16 cellular contexts compared by ENCODE assay signal in the genomic region with DNA sequence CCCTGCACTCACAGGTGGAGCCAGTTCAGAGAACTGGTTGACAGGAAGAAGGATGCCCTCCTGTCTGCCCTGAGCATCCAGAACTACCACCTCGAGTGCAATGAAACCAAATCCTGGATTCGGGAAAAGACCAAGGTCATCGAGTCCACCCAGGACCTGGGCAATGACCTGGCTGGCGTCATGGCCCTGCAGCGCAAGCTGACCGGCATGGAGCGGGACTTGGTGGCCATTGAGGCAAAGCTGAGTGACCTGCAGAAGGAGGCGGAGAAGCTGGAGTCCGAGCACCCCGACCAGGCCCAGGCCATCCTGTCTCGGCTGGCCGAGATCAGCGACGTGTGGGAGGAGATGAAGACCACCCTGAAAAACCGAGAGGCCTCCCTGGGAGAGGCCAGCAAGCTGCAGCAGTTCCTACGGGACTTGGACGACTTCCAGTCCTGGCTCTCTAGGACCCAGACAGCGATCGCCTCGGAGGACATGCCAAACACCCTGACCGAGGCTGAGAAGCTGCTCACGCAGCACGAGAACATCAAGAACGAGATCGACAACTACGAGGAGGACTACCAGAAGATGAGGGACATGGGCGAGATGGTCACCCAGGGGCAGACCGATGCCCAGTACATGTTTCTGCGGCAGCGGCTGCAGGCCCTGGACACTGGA.
A peak's percentile ranks its signal among the peaks of the same experiment; 100 is the strongest.
DNase-seq lines count a peak whose midpoint lies in the region; ATAC-seq and TF ChIP-seq lines count a peak whose summit lies in the region.
"Had no signal": no experiment of that assay in that cellular context is flagged by ENCODE, and none has a peak within 500 bp of the region (broad histone marks: within the 10 kb centered on the region; RNA-seq: fewer than 3 reads in every experiment).

No MANE protein-coding gene starts in this region.

- TF ChIP-seq CTCF in Caco-2 (IDR thresholded peaks at IDR 0.05; ENCODE audit: insufficient read depth in 1 of 2, low read depth in 1 of 2, low read length in 1 of 2, severe bottlenecking in 1 of 2, unreplicated experiment in 1 of 2) (no peak), psoas muscle (IDR thresholded peaks at IDR 0.05) (no peak)

- peaks cover 98% of the 10 kb centered on the region for H3K36me3 Mint-ChIP-seq in Caco-2 (ENCODE audit: insufficient read depth, unreplicated experiment)
- H3K36me3 Mint-ChIP-seq in activated T-helper 2 cell treated with anti-CD3 and anti-CD28 coated beads, Interferon-gamma antibody, Interleukin-2, Interleukin-4, amounts not matched to agents 10 μg/mL and 5 μg/mL and 100 μg/mL, durations not matched to agents 14 hours and 24 hours and 36 hours (ENCODE audit: low read depth) = peaks cover 84% of the 10 kb centered on the region
- peaks cover 83% of the 10 kb centered on the region for H3K36me3 Mint-ChIP-seq in activated CD4-positive, alpha-beta memory T cell treated with anti-CD3 and anti-CD28 coated beads, Interleukin-2, amount 10 ng/mL, durations not matched to agents 7 days and 5 days (ENCODE audit: low read depth)

- H3K36me3 ChIP-seq in Caco-2 (ENCODE audit: control insufficient read depth, insufficient read depth, low read length) (peaks cover 26% of the 10 kb centered on the region), psoas muscle (ENCODE audit: insufficient read depth in 1 of 2, low read depth in 1 of 2) (peaks cover 0 to 91% of the 10 kb centered on the region in 2 donors)

- no peaks in the 10 kb centered on the region for H3K9me3 Mint-ChIP-seq in Caco-2 (ENCODE audit: unreplicated experiment)
- no peaks in the 10 kb centered on the region for H3K9me3 Mint-ChIP-seq in activated T-helper 2 cell treated with anti-CD3 and anti-CD28 coated beads, Interferon-gamma antibody, Interleukin-2, Interleukin-4, amounts not matched to agents 10 μg/mL and 5 μg/mL and 100 μg/mL, durations not matched to agents 14 hours and 24 hours and 36 hours
- no peaks in the 10 kb centered on the region for H3K9me3 Mint-ChIP-seq in activated CD4-positive, alpha-beta memory T cell treated with anti-CD3 and anti-CD28 coated beads, Interleukin-2, amount 10 ng/mL, durations not matched to agents 7 days and 5 days
- H3K9me3 Mint-ChIP-seq: activated naive CD8-positive, alpha-beta T cell treated with anti-CD3 and anti-CD28 coated beads, Interleukin-2, amount 10 ng/mL, durations not matched to agents 7 days and 5 days had no signal

- DNase-seq in Caco-2 = no peak
- DNase-seq in activated T-helper 2 cell treated with anti-CD3 and anti-CD28 coated beads, Interferon-gamma antibody, Interleukin-2, Interleukin-4, amounts not matched to agents 10 μg/mL and 5 μg/mL and 100 μg/mL, durations not matched to agents 14 hours and 24 hours and 36 hours (ENCODE audit: low spot score) = no peak
- peak; percentile 63 for DNase-seq in left ventricle myocardium superior
- peak in 1 of 2 donors; percentile 56 for DNase-seq in psoas muscle
- DNase-seq in activated CD4-positive, alpha-beta memory T cell treated with anti-CD3 and anti-CD28 coated beads, Interleukin-2, amount 10 ng/mL, durations not matched to agents 7 days and 5 days = no peak
- no peak for DNase-seq in NCI-H524 treated with DMSO at 0.1 percent for 48 hours (lab: John Stamatoyannopoulos, UW)
- DNase-seq in stimulated activated CD4-positive, alpha-beta T cell treated with anti-CD3 and anti-CD28 coated beads, Interleukin-4, amount 100 ng/mL, for 1 hour = no peak
- DNase-seq: activated CD4-positive, alpha-beta T cell treated with anti-CD3 and anti-CD28 coated beads, Interleukin-2, amount 50 U/mL, for 48 hours; activated naive CD8-positive, alpha-beta T cell treated with anti-CD3 and anti-CD28 coated beads, Interleukin-2, amount 10 ng/mL, durations not matched to agents 7 days and 5 days; foreskin fibroblast; Kasumi-1; kidney glomerular epithelial cell; NCI-H2081; NK-92 treated with Interleukin-12 subunit alpha and Interleukin-12 subunit beta, amount 100 ng/mL, for 24 hours had no signal

- POLR2A ChIA-PET in Caco-2 (lab: Charles Lee) = no interaction called here
- POLR2A ChIA-PET in activated CD4-positive, alpha-beta memory T cell treated with anti-CD3 and anti-CD28 coated beads, Interleukin-2, amount 10 ng/mL, durations not matched to agents 7 days and 5 days (lab: Charles Lee) = interaction anchor here (1.3 kb wide), 1 partner anchor 59 kb away, joined by 3 read pairs; no protein-coding TSS in a partner anchor

- peak overlapping the region; percentile 61 for H3K27ac Mint-ChIP-seq in Caco-2 (ENCODE audit: unreplicated experiment)
- peak overlapping the region; percentile 57 for H3K27ac Mint-ChIP-seq in activated T-helper 2 cell treated with anti-CD3 and anti-CD28 coated beads, Interferon-gamma antibody, Interleukin-2, Interleukin-4, amounts not matched to agents 10 μg/mL and 5 μg/mL and 100 μg/mL, durations not matched to agents 14 hours and 24 hours and 36 hours
- no peak overlapping the region for H3K27ac Mint-ChIP-seq in activated CD4-positive, alpha-beta memory T cell treated with anti-CD3 and anti-CD28 coated beads, Interleukin-2, amount 10 ng/mL, durations not matched to agents 7 days and 5 days
- H3K27ac Mint-ChIP-seq: activated naive CD8-positive, alpha-beta T cell treated with anti-CD3 and anti-CD28 coated beads, Interleukin-2, amount 10 ng/mL, durations not matched to agents 7 days and 5 days had no signal

- intact Hi-C loops in Caco-2 (cut with micrococcal nuclease; ENCODE audit: unreplicated experiment) (no loop called here), left ventricle myocardium superior (cut with micrococcal nuclease) (no loop called here), psoas muscle (cut with DNase I) (no loop called here)
- intact Hi-C loops in activated T-helper 2 cell treated with anti-CD3 and anti-CD28 coated beads, Interferon-gamma antibody, Interleukin-2, Interleukin-4, amounts not matched to agents 10 μg/mL and 5 μg/mL and 100 μg/mL, durations not matched to agents 14 hours and 24 hours and 36 hours (cut with micrococcal nuclease) = no loop called here

- H3K4me3 ChIP-seq in Caco-2 (ENCODE audit: low read depth, low read length) (no peak overlapping the region), psoas muscle (no peak overlapping the region)

- 64 to 77% (median 75%) methylated on average over 30 of the region's 30 CpGs for WGBS in psoas muscle, 3 donors

- peak; percentile 46 for ATAC-seq in left ventricle myocardium superior
- ATAC-seq in psoas muscle = no peak
- ATAC-seq in HG03135 (IDR thresholded peaks at IDR 0.05; ENCODE audit: unreplicated experiment) = no peak

- H3K27ac ChIP-seq in psoas muscle = peak overlapping the region; percentile 33
- H3K27ac ChIP-seq: C4-2B had no signal

- no peak overlapping the region for H3K4me3 Mint-ChIP-seq in Caco-2 (ENCODE audit: unreplicated experiment)
- no peak overlapping the region for H3K4me3 Mint-ChIP-seq in activated T-helper 2 cell treated with anti-CD3 and anti-CD28 coated beads, Interferon-gamma antibody, Interleukin-2, Interleukin-4, amounts not matched to agents 10 μg/mL and 5 μg/mL and 100 μg/mL, durations not matched to agents 14 hours and 24 hours and 36 hours (ENCODE audit: low read depth)
- no peak overlapping the region for H3K4me3 Mint-ChIP-seq in activated CD4-positive, alpha-beta memory T cell treated with anti-CD3 and anti-CD28 coated beads, Interleukin-2, amount 10 ng/mL, durations not matched to agents 7 days and 5 days
- H3K4me3 Mint-ChIP-seq: activated naive CD8-positive, alpha-beta T cell treated with anti-CD3 and anti-CD28 coated beads, Interleukin-2, amount 10 ng/mL, durations not matched to agents 7 days and 5 days had no signal

- TSS peak; percentile 72 for BruUV-seq in Caco-2 (replicated peaks; lab: Mats Ljungman, UMichigan)

- H3K4me1 ChIP-seq in Caco-2 = peaks cover 13% of the 10 kb centered on the region
- H3K4me1 ChIP-seq in psoas muscle = peaks cover 38% of the 10 kb centered on the region

- H3K9me3 ChIP-seq in Caco-2 (no peaks in the 10 kb centered on the region), psoas muscle (no peaks in the 10 kb centered on the region)

- peaks cover 29% of the 10 kb centered on the region for H3K4me1 Mint-ChIP-seq in Caco-2 (ENCODE audit: low read depth, unreplicated experiment)
- H3K4me1 Mint-ChIP-seq in activated T-helper 2 cell treated with anti-CD3 and anti-CD28 coated beads, Interferon-gamma antibody, Interleukin-2, Interleukin-4, amounts not matched to agents 10 μg/mL and 5 μg/mL and 100 μg/mL, durations not matched to agents 14 hours and 24 hours and 36 hours (ENCODE audit: low read depth) = peaks cover 16% of the 10 kb centered on the region
- H3K4me1 Mint-ChIP-seq in activated CD4-positive, alpha-beta memory T cell treated with anti-CD3 and anti-CD28 coated beads, Interleukin-2, amount 10 ng/mL, durations not matched to agents 7 days and 5 days = peaks cover 16% of the 10 kb centered on the region

- no peaks in the 10 kb centered on the region for H3K27me3 Mint-ChIP-seq in Caco-2 (ENCODE audit: insufficient read depth, unreplicated experiment)
- no peaks in the 10 kb centered on the region for H3K27me3 Mint-ChIP-seq in activated T-helper 2 cell treated with anti-CD3 and anti-CD28 coated beads, Interferon-gamma antibody, Interleukin-2, Interleukin-4, amounts not matched to agents 10 μg/mL and 5 μg/mL and 100 μg/mL, durations not matched to agents 14 hours and 24 hours and 36 hours (ENCODE audit: low read depth)
- H3K27me3 Mint-ChIP-seq in activated CD4-positive, alpha-beta memory T cell treated with anti-CD3 and anti-CD28 coated beads, Interleukin-2, amount 10 ng/mL, durations not matched to agents 7 days and 5 days = no peaks in the 10 kb centered on the region
- H3K27me3 Mint-ChIP-seq: activated naive CD8-positive, alpha-beta T cell treated with anti-CD3 and anti-CD28 coated beads, Interleukin-2, amount 10 ng/mL, durations not matched to agents 7 days and 5 days had no signal

- H3K27me3 ChIP-seq in Caco-2 (replicated peaks; ENCODE audit: control insufficient read depth, insufficient read depth, low read length) = no peaks in the 10 kb centered on the region
- H3K27me3 ChIP-seq in psoas muscle (ENCODE audit: insufficient read depth in 3 of 3, low read length in 2 of 3) = no peaks in the 10 kb centered on the region

- CTCF ChIA-PET in Caco-2 (lab: Charles Lee) = interaction anchor here (0.6 kb wide), 1 partner anchor 139 kb away, joined by 3 read pairs; no protein-coding TSS in a partner anchor
- CTCF ChIA-PET in activated CD4-positive, alpha-beta memory T cell treated with anti-CD3 and anti-CD28 coated beads, Interleukin-2, amount 10 ng/mL, durations not matched to agents 7 days and 5 days (lab: Charles Lee) = no interaction called here
